In the genomic region with DNA sequence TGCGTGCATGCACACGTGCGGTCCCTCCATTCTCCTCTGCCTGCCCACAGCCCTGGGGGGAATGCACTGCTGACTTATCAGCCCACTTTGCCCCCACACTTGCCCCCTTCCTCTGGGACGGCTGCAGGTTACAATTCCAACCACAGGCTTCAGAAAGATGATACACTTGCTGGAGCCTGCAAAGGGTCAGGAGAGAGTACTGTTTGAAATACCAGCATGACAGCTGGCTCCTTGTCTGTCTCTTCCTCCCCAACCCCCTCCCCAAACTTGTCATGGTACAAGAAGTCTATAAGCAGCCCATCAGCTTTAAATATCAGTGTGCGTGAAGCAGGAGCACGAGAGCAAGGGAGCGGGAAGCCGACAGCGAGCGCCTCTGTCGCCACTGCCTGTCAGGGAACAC, we compare ENCODE assay signal across 21 cellular contexts.
"Had no signal": no experiment of that assay in that cellular context is flagged by ENCODE, and none has a peak within 500 bp of the region (broad histone marks: within the 10 kb centered on the region; RNA-seq: fewer than 3 reads in every experiment).

No MANE protein-coding gene starts in this region.

- H3K4me1 Mint-ChIP-seq: immature natural killer cell, memory B cell had no signal

- H3K27ac Mint-ChIP-seq: immature natural killer cell; memory B cell; mesothelial cell of epicardium; naive B cell; stimulated activated effector memory CD8-positive, alpha-beta T cell treated with anti-CD3 and anti-CD28 coated beads, Interleukin-12 subunit alpha, Interleukin-12 subunit beta, amount 100 ng/mL, for 72 hours; type B pancreatic cell had no signal

- FAIRE-seq: endometrium, keratinocyte, urothelium cell line had no signal

- H3K4me1 ChIP-seq: lower lobe of right lung had no signal

- H3K27ac ChIP-seq: esophagus squamous epithelium, lower lobe of right lung, neutrophil, suprapubic skin had no signal

- H3K4me3 ChIP-seq: esophagus squamous epithelium, left ventricle myocardium inferior, lower lobe of right lung, right atrium auricular region, suprapubic skin, thyroid gland had no signal

- DNase-seq: effector memory CD4-positive, alpha-beta T cell; esophagus squamous epithelium; foreskin fibroblast; immature natural killer cell; left ventricle myocardium inferior; lower lobe of right lung; naive B cell; stimulated activated CD4-positive, alpha-beta T cell treated with anti-CD3 and anti-CD28 coated beads, Interleukin-4, amount 100 ng/mL, for 1 hour; stimulated activated CD8-positive, alpha-beta memory T cell treated with anti-CD3 and anti-CD28 coated beads, Interleukin-4, amount 100 ng/mL, for 48 hours; stimulated activated naive CD8-positive, alpha-beta T cell treated with anti-CD3 and anti-CD28 coated beads, Interleukin-15, Interleukin-2, amounts not matched to agents 100 U/mL and 50 U/mL, for 24 hours; thyroid gland had no signal

- H3K9me3 ChIP-seq: esophagus squamous epithelium, left ventricle myocardium inferior, lower lobe of right lung, neutrophil, right atrium auricular region, suprapubic skin, thyroid gland had no signal

- H3K36me3 Mint-ChIP-seq: stimulated activated effector memory CD8-positive, alpha-beta T cell treated with anti-CD3 and anti-CD28 coated beads, Interleukin-12 subunit alpha, Interleukin-12 subunit beta, amount 100 ng/mL, for 72 hours had no signal

- H3K27me3 Mint-ChIP-seq: memory B cell, naive B cell, type B pancreatic cell had no signal

- H3K4me3 Mint-ChIP-seq: immature natural killer cell; memory B cell; mesothelial cell of epicardium; stimulated activated effector memory CD8-positive, alpha-beta T cell treated with anti-CD3 and anti-CD28 coated beads, Interleukin-12 subunit alpha, Interleukin-12 subunit beta, amount 100 ng/mL, for 72 hours; type B pancreatic cell had no signal

- H3K9me3 Mint-ChIP-seq: immature natural killer cell; memory B cell; mesothelial cell of epicardium; naive B cell; stimulated activated effector memory CD8-positive, alpha-beta T cell treated with anti-CD3 and anti-CD28 coated beads, Interleukin-12 subunit alpha, Interleukin-12 subunit beta, amount 100 ng/mL, for 72 hours; type B pancreatic cell had no signal

- ATAC-seq: lower lobe of right lung; stimulated activated effector memory CD8-positive, alpha-beta T cell treated with anti-CD3 and anti-CD28 coated beads, Interleukin-12 subunit alpha, Interleukin-12 subunit beta, amount 100 ng/mL, for 72 hours; stimulated activated naive CD8-positive, alpha-beta T cell treated with anti-CD3 and anti-CD28 coated beads, Interleukin-15, Interleukin-2, amounts not matched to agents 100 U/mL and 50 U/mL, for 24 hours had no signal

- H3K27me3 ChIP-seq: esophagus squamous epithelium, neutrophil, right atrium auricular region, suprapubic skin, thyroid gland had no signal
